Comparison of ENCODE assay signal across 18 cellular contexts in genomic region chr2:224354631-224355211, GRCh38. TPM values are rescaled to one million over a fixed set of nuclear protein-coding genes. Genes with fewer than 3 reads are reported as not detected.
DNase-seq lines count a peak whose midpoint lies in the region; ATAC-seq and TF ChIP-seq lines count a peak whose summit lies in the region.
"Had no signal": no experiment of that assay in that cellular context is flagged by ENCODE, and none has a peak within 500 bp of the region (broad histone marks: within the 10 kb centered on the region; RNA-seq: fewer than 3 reads in every experiment).

No MANE protein-coding gene starts in this region.

- H3K27ac ChIP-seq in BLaER1 (no peak overlapping the region), esophagus muscularis mucosa (replicated peaks in 1 of 4) (no peak overlapping the region), neuronal stem cell (replicated peaks; ENCODE audit: low read length) (no peak overlapping the region), MM.1S (ENCODE audit: low read length) (no peak overlapping the region)
- H3K27ac ChIP-seq: C4-2B had no signal

- H3K23ac ChIP-seq in neuronal stem cell (ENCODE audit: low read depth, low read length, poor library complexity), result no peak overlapping the region

- no peak overlapping the region for H4K91ac ChIP-seq in neuronal stem cell (ENCODE audit: low read depth, low read length, poor library complexity)

- no peaks in the 10 kb centered on the region for H3F3A ChIP-seq in MM.1S (ENCODE audit: insufficient read depth, low read length)

- H3K27ac Mint-ChIP-seq in MCF 10A (ENCODE audit: low read depth, unreplicated experiment), result no peak overlapping the region
- H3K27ac Mint-ChIP-seq: HFFc6 had no signal

- H3K18ac ChIP-seq in neuronal stem cell (ENCODE audit: low read length), result no peak overlapping the region

- CTCF ChIA-PET in MCF 10A (lab: Yijun Ruan, JAX), result interaction anchor here (0.6 to 2.2 kb wide), 8 partner anchors 15 to 371 kb away, joined by 3 to 15 read pairs (median 3); no protein-coding TSS in a partner anchor

- H3K27me3 Mint-ChIP-seq in MCF 10A (ENCODE audit: insufficient read depth, unreplicated experiment), result peaks cover 31% of the 10 kb centered on the region

- H2AK5ac ChIP-seq in neuronal stem cell (ENCODE audit: low read depth, low read length), result peak overlapping the region; percentile 59

- POLR2A ChIA-PET in MCF 10A (lab: Yijun Ruan, JAX), result interaction anchor here (0.6 to 0.7 kb wide), 2 partner anchors 391 to 433 kb away, joined by 3 to 4 read pairs; no protein-coding TSS in a partner anchor

- H2BK12ac ChIP-seq in neuronal stem cell (ENCODE audit: low read length), result no peak overlapping the region

- no TSS peak for BruUV-seq in MCF 10A (replicated peaks; lab: Mats Ljungman, UMichigan)

- peaks cover 17% of the 10 kb centered on the region for H3K4me1 ChIP-seq in BLaER1
- peaks cover 0 to 3% (median 1%) of the 10 kb centered on the region in 4 donors for H3K4me1 ChIP-seq in esophagus muscularis mucosa
- H3K4me1 ChIP-seq in neuronal stem cell (ENCODE audit: control insufficient read depth in 2 of 2, insufficient read depth in 1 of 2, low read depth in 1 of 2, low read length in 2 of 2), result peaks cover 0 to 2% of the 10 kb centered on the region in 2 donors
- H3K4me1 ChIP-seq in MM.1S (ENCODE audit: low read length), result no peaks in the 10 kb centered on the region

- H3K36me3 ChIP-seq in BLaER1, result no peaks in the 10 kb centered on the region
- H3K36me3 ChIP-seq in esophagus muscularis mucosa, result no peaks in the 10 kb centered on the region
- no peaks in the 10 kb centered on the region for H3K36me3 ChIP-seq in neuronal stem cell (replicated peaks in 1 of 2; ENCODE audit: control insufficient read depth in 2 of 2, insufficient read depth in 2 of 2, low read length in 2 of 2)
- H3K36me3 ChIP-seq in MM.1S (replicated peaks; ENCODE audit: insufficient read depth, low read length), result no peaks in the 10 kb centered on the region

- no peak overlapping the region for H3K4me3 ChIP-seq in BLaER1
- no peak overlapping the region for H3K4me3 ChIP-seq in esophagus muscularis mucosa
- H3K4me3 ChIP-seq in fibroblast of the aortic adventitia (ENCODE audit: low read depth, low read length), result no peak overlapping the region
- no peak overlapping the region for H3K4me3 ChIP-seq in neuronal stem cell (ENCODE audit: low read length in 2 of 2)
- no peak overlapping the region for H3K4me3 ChIP-seq in MM.1S (ENCODE audit: low read length)

- H3K4me2 ChIP-seq in BLaER1 (peak overlapping the region; percentile 37), neuronal stem cell (ENCODE audit: insufficient read depth, low read length, poor library complexity, severe bottlenecking) (no peak overlapping the region), MM.1S (ENCODE audit: low read depth, low read length) (no peak overlapping the region)

- H3K9me3 ChIP-seq in BLaER1, result no peaks in the 10 kb centered on the region
- no peaks in the 10 kb centered on the region for H3K9me3 ChIP-seq in esophagus muscularis mucosa
- H3K9me3 ChIP-seq in neuronal stem cell (replicated peaks in 1 of 2; ENCODE audit: control insufficient read depth in 2 of 2, insufficient read depth in 1 of 2, low read depth in 1 of 2, low read length in 2 of 2), result no peaks in the 10 kb centered on the region
- H3K9me3 ChIP-seq in MM.1S (replicated peaks; ENCODE audit: insufficient read depth, low read length), result no peaks in the 10 kb centered on the region

- no peaks in the 10 kb centered on the region for H3K9me3 Mint-ChIP-seq in MCF 10A (ENCODE audit: unreplicated experiment)
- H3K9me3 Mint-ChIP-seq: CD4-positive, alpha-beta memory T cell; HFFc6; IgD-negative memory B cell had no signal

- no peak for TF ChIP-seq POLR2A in esophagus muscularis mucosa (IDR thresholded peaks at IDR 0.05; ENCODE audit: low read depth)

- H4K8ac ChIP-seq in neuronal stem cell (ENCODE audit: low read depth, low read length), result no peak overlapping the region

- H3K14ac ChIP-seq in neuronal stem cell (ENCODE audit: low read length), result no peak overlapping the region

- H2BK120ac ChIP-seq in neuronal stem cell (ENCODE audit: low read depth, low read length), result no peak overlapping the region

- no peak for TF ChIP-seq EP300 in esophagus muscularis mucosa (IDR thresholded peaks at IDR 0.05)

- DNase-seq in esophagus muscularis mucosa (ENCODE audit: extremely low spot score) (peak; percentile 47), fibroblast of the aortic adventitia (ENCODE audit: low read depth) (peak; percentile 6), neuronal stem cell (ENCODE audit: low spot score) (no peak), MCF 10A (ENCODE audit: unreplicated experiment) (no peak), iPS-NIHi7 (ENCODE audit: extremely low spot score) (no peak), MM.1S (no peak)
- DNase-seq: 8988T; CD4-positive, alpha-beta memory T cell; DMS153; DND-41; GDM1; HCEC 1CT; HFFc6 had no signal

- no peaks in the 10 kb centered on the region for H3K79me2 ChIP-seq in MM.1S (ENCODE audit: low read length)

- H2BK15ac ChIP-seq in neuronal stem cell (ENCODE audit: low read length), result no peak overlapping the region

- 82% methylated on average over 14 of the region's 14 CpGs for WGBS in esophagus muscularis mucosa
- no CpG with 5 or more reads among the region's 14 CpGs for WGBS in neuronal stem cell (ENCODE audit: extremely low coverage in 2 of 2, insufficient read length in 2 of 2, insufficient replicate concordance in 1 of 2), 2 donors

- ATAC-seq in GM18858 (IDR thresholded peaks at IDR 0.05; ENCODE audit: unreplicated experiment), result no peak

- intact Hi-C loops in esophagus muscularis mucosa (cut with DNase I), result loop anchor here (10.0 kb wide), 1 partner anchor 420 kb away; no protein-coding TSS in a partner anchor
- intact Hi-C loops in MCF 10A (cut with micrococcal nuclease), result loop anchor here (10.0 kb wide), 1 partner anchor 760 kb away; no protein-coding TSS in a partner anchor

- no peaks in the 10 kb centered on the region for H3K9me2 ChIP-seq in MM.1S (replicated peaks; ENCODE audit: insufficient read depth, low read length)

- no peak overlapping the region for H3K4ac ChIP-seq in neuronal stem cell (ENCODE audit: low read length)

- H2BK5ac ChIP-seq in neuronal stem cell (ENCODE audit: low read length), result no peak overlapping the region

- H4K20me1 ChIP-seq in BLaER1, result no peaks in the 10 kb centered on the region
- H4K20me1 ChIP-seq in MM.1S (ENCODE audit: insufficient read depth, low read length), result no peaks in the 10 kb centered on the region

- TF ChIP-seq CTCF in esophagus muscularis mucosa (IDR thresholded peaks at IDR 0.05), result no peak
- TF ChIP-seq CTCF in fibroblast of the aortic adventitia (IDR thresholded peaks at IDR 0.05; ENCODE audit: insufficient read depth, low read length), result no peak
- TF ChIP-seq CTCF in MCF 10A (IDR thresholded peaks at IDR 0.05; ENCODE audit: unreplicated experiment), result no peak
- TF ChIP-seq CTCF in MM.1S (IDR thresholded peaks at IDR 0.05; ENCODE audit: low read length), result no peak

- H3K79me1 ChIP-seq in neuronal stem cell (ENCODE audit: low read depth, low read length), result no peaks in the 10 kb centered on the region

- H2AFZ ChIP-seq in neuronal stem cell (ENCODE audit: low read length), result no peak overlapping the region
- no peak overlapping the region for H2AFZ ChIP-seq in MM.1S (ENCODE audit: low read length)

- H3K4me3 Mint-ChIP-seq in MCF 10A (ENCODE audit: unreplicated experiment), result no peak overlapping the region
- H3K4me3 Mint-ChIP-seq: CD4-positive, alpha-beta memory T cell; HFFc6; IgD-negative memory B cell had no signal

- H3K4me1 Mint-ChIP-seq in MCF 10A (ENCODE audit: insufficient read depth, unreplicated experiment), result no peaks in the 10 kb centered on the region
- H3K4me1 Mint-ChIP-seq: CD4-positive, alpha-beta memory T cell; IgD-negative memory B cell had no signal

- no peak overlapping the region for H3K9ac ChIP-seq in BLaER1
- no peak overlapping the region for H3K9ac ChIP-seq in neuronal stem cell (ENCODE audit: low read depth, low read length, poor library complexity)
- no peak overlapping the region for H3K9ac ChIP-seq in MM.1S (ENCODE audit: low read length)

- H3K36me3 Mint-ChIP-seq in MCF 10A (ENCODE audit: insufficient read depth, unreplicated experiment), result no peaks in the 10 kb centered on the region
- H3K36me3 Mint-ChIP-seq: CD4-positive, alpha-beta memory T cell; IgD-negative memory B cell had no signal

- no peaks in the 10 kb centered on the region for H3K27me3 ChIP-seq in BLaER1
- no peaks in the 10 kb centered on the region for H3K27me3 ChIP-seq in esophagus muscularis mucosa
- H3K27me3 ChIP-seq in neuronal stem cell (ENCODE audit: control insufficient read depth in 3 of 3, insufficient read depth in 3 of 3, low read depth in 1 of 3, low read length in 3 of 3), result no peaks in the 10 kb centered on the region
- no peaks in the 10 kb centered on the region for H3K27me3 ChIP-seq in MM.1S (replicated peaks; ENCODE audit: insufficient read depth, low read length)

RNA-seq across cellular contexts. Expression of gene FAM124B, which starts 47.2 kb away (rescaled TPM):
- total RNA-seq in esophagus muscularis mucosa, result 1 to 10 TPM; 2.3 to 6.2 (median 3.7) TPM
- under 0.01 and 1.2 TPM in 2 replicates for total RNA-seq in fibroblast of the aortic adventitia (ENCODE audit: low replicate concordance)
- 0.06 TPM for polyA plus RNA-seq in neuronal stem cell (2013, experiment 1 of 2)
- 0.07 TPM for polyA plus RNA-seq in neuronal stem cell (2013, experiment 2 of 2)
- not detected in 2 replicates for total RNA-seq in MCF 10A (2022)
- total RNA-seq: HT-29 had no signal
- polyA plus RNA-seq: IgD-negative memory B cell had no signal

Comparison
In these comparisons a context has a peak if more than half of its experiments do, and no peak if none do; other contexts are left out.
1. DNase-seq: peak in esophagus muscularis mucosa (single experiment) and fibroblast of the aortic adventitia (single experiment); none in neuronal stem cell (single experiment), MCF 10A (single experiment), iPS-NIHi7 (single experiment) and MM.1S (single experiment).